1 cellular context compared by ENCODE assay signal in genomic region chr4:149684516-149684915, GRCh38.
TF ChIP-seq lines count a peak whose summit lies in the region.

No MANE protein-coding gene starts in this region.

TF ChIP-seq in GM23338, 12 proteins besides CTCF, POLR2A, EP300 and RAD21 (continued from another document):
- TF ChIP-seq, protein P1, sequence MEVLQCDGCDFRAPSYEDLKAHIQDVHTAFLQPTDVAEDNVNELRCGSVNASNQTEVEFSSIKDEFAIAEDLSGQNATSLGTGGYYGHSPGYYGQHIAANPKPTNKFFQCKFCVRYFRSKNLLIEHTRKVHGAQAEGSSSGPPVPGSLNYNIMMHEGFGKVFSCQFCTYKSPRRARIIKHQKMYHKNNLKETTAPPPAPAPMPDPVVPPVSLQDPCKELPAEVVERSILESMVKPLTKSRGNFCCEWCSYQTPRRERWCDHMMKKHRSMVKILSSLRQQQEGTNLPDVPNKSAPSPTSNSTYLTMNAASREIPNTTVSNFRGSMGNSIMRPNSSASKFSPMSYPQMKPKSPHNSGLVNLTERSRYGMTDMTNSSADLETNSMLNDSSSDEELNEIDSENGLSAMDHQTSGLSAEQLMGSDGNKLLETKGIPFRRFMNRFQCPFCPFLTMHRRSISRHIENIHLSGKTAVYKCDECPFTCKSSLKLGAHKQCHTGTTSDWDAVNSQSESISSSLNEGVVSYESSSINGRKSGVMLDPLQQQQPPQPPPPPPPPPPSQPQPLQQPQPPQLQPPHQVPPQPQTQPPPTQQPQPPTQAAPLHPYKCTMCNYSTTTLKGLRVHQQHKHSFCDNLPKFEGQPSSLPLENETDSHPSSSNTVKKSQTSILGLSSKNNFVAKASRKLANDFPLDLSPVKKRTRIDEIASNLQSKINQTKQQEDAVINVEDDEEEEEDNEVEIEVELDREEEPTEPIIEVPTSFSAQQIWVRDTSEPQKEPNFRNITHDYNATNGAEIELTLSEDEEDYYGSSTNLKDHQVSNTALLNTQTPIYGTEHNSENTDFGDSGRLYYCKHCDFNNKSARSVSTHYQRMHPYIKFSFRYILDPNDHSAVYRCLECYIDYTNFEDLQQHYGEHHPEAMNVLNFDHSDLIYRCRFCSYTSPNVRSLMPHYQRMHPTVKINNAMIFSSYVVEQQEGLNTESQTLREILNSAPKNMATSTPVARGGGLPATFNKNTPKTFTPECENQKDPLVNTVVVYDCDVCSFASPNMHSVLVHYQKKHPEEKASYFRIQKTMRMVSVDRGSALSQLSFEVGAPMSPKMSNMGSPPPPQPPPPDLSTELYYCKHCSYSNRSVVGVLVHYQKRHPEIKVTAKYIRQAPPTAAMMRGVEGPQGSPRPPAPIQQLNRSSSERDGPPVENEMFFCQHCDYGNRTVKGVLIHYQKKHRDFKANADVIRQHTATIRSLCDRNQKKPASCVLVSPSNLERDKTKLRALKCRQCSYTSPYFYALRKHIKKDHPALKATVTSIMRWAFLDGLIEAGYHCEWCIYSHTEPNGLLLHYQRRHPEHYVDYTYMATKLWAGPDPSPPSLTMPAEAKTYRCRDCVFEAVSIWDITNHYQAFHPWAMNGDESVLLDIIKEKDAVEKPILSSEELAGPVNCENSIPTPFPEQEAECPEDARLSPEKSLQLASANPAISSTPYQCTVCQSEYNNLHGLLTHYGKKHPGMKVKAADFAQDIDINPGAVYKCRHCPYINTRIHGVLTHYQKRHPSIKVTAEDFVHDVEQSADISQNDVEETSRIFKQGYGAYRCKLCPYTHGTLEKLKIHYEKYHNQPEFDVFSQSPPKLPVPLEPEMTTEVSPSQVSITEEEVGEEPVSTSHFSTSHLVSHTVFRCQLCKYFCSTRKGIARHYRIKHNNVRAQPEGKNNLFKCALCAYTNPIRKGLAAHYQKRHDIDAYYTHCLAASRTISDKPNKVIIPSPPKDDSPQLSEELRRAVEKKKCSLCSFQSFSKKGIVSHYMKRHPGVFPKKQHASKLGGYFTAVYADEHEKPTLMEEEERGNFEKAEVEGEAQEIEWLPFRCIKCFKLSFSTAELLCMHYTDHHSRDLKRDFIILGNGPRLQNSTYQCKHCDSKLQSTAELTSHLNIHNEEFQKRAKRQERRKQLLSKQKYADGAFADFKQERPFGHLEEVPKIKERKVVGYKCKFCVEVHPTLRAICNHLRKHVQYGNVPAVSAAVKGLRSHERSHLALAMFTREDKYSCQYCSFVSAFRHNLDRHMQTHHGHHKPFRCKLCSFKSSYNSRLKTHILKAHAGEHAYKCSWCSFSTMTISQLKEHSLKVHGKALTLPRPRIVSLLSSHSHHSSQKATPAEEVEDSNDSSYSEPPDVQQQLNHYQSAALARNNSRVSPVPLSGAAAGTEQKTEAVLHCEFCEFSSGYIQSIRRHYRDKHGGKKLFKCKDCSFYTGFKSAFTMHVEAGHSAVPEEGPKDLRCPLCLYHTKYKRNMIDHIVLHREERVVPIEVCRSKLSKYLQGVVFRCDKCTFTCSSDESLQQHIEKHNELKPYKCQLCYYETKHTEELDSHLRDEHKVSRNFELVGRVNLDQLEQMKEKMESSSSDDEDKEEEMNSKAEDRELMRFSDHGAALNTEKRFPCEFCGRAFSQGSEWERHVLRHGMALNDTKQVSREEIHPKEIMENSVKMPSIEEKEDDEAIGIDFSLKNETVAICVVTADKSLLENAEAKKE (CRISPR knock-in tag; IDR thresholded peaks at IDR 0.05): no peak
- TF ChIP-seq STAT1 (IDR thresholded peaks at IDR 0.05; ENCODE audit: unreplicated experiment) (no peak), ETS1 (IDR thresholded peaks at IDR 0.05) (no peak), EZH2 (IDR thresholded peaks at IDR 0.05; ENCODE audit: low read depth, unreplicated experiment) (no peak), JUNB (IDR thresholded peaks at IDR 0.05; ENCODE audit: unreplicated experiment) (no peak), ZNF114 (CRISPR knock-in tag; IDR thresholded peaks at IDR 0.05) (no peak), CREB1 (CRISPR knock-in tag; IDR thresholded peaks at IDR 0.05; ENCODE audit: low read depth) (no peak), ZNF331 (CRISPR knock-in tag; IDR thresholded peaks at IDR 0.05; ENCODE audit: low read depth) (no peak), EZH2phosphoT487 (IDR thresholded peaks at IDR 0.05; ENCODE audit: unreplicated experiment) (no peak)
